1 cellular context compared by ENCODE assay signal in genomic region chr22:38262051-38262795, GRCh38.
TF ChIP-seq lines count a peak whose summit lies in the region.

No MANE protein-coding gene starts in this region.

TF ChIP-seq in HepG2, 621 proteins besides CTCF, POLR2A, EP300 and RAD21 (continued from another document):
- TF ChIP-seq ZSCAN20 (CRISPR knock-in tag; IDR thresholded peaks at IDR 0.05; ENCODE audit: borderline replicate concordance) (no peak), ZNF720 (CRISPR knock-in tag; IDR thresholded peaks at IDR 0.05) (no peak), ZNF883 (CRISPR knock-in tag; IDR thresholded peaks at IDR 0.05; ENCODE audit: not compliant biosample characterization) (no peak), MIER3 (CRISPR knock-in tag; IDR thresholded peaks at IDR 0.05; ENCODE audit: borderline replicate concordance) (no peak), NCOR1 (IDR thresholded peaks at IDR 0.05; ENCODE audit: borderline replicate concordance, low read length) (no peak), MTF1 (CRISPR knock-in tag; IDR thresholded peaks at IDR 0.05) (no peak), SYNCRIP (IDR thresholded peaks at IDR 0.05; ENCODE audit: insufficient read depth, low read depth, low read length) (no peak), ZNF530 (CRISPR knock-in tag; IDR thresholded peaks at IDR 0.05; ENCODE audit: low read depth) (no peak), MNT (IDR thresholded peaks at IDR 0.05) (no peak), MAFG (CRISPR knock-in tag; IDR thresholded peaks at IDR 0.05) (no peak), PHB2 (IDR thresholded peaks at IDR 0.05; ENCODE audit: partially characterized antibody) (no peak), KLF9 (CRISPR knock-in tag; IDR thresholded peaks at IDR 0.05; ENCODE audit: low read depth) (no peak), KAT2B (IDR thresholded peaks at IDR 0.05; ENCODE audit: borderline replicate concordance, low read depth, low read length) (no peak)
